Comparison of ENCODE assay signal across 11 cellular contexts in the genomic region with DNA sequence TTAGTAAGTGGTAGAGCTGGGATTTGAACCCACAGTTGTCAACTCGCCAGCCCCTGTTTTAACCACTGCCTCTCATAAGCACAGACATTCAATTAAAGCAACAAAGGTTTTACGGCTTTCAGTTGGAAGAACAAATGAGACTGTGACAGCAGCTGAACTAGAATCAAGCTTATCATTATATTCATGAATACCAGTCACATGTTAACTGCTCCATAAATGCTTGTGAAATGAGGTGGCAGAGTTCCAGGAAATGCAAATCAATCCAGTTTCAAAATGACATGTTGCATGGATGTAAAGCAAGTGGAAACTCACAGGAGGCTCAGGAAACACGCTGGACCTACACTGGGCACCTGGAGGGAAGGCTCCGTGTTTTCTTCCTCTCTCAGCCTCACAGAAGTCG. TPM values are rescaled to one million over a fixed set of nuclear protein-coding genes. Genes with fewer than 3 reads are reported as not detected.
A peak's percentile ranks its signal among the peaks of the same experiment; 100 is the strongest.
DNase-seq lines count a peak whose midpoint lies in the region; ATAC-seq, FAIRE-seq and TF ChIP-seq lines count a peak whose summit lies in the region.
"Had no signal": no experiment of that assay in that cellular context is flagged by ENCODE, and none has a peak within 500 bp of the region (broad histone marks: within the 10 kb centered on the region; RNA-seq: fewer than 3 reads in every experiment).

No MANE protein-coding gene starts in this region.

- dilution Hi-C loops in keratinocyte (cut with MboI; ENCODE audit: extremely low pct_ligation_motif_present, low sequenced_read_pairs): no loop called here

- H3K36me3 Mint-ChIP-seq in CD4-positive, CD25-positive, alpha-beta regulatory T cell: no peaks in the 10 kb centered on the region
- H3K36me3 Mint-ChIP-seq in T-helper 1 cell treated with Interleukin-12 subunit alpha and Interleukin-12 subunit beta and Interleukin-4 antibody, amounts not matched to agents 30 μg/mL and 1 μg/mL, for 36 hours (ENCODE audit: low read depth): peaks cover 3% of the 10 kb centered on the region

- peak in 1 of 3 donors; percentile 34 for DNase-seq in CD4-positive, CD25-positive, alpha-beta regulatory T cell
- DNase-seq in LNCaP clone FGC (ENCODE audit: low read depth) (peak; percentile 46), keratinocyte (ENCODE audit: low read depth, low spot score) (no peak), kidney glomerular epithelial cell (lab: John Stamatoyannopoulos, UW) (no peak)
- no peak for DNase-seq in stimulated activated CD4-positive, alpha-beta T cell treated with anti-CD3 and anti-CD28 coated beads, Interleukin-2, amount 100 ng/mL, for 48 hours
- DNase-seq: anterior cingulate cortex, MG63 had no signal

- peaks cover 16 to 45% (median 30%) of the 10 kb centered on the region in 4 donors for H3K4me1 Mint-ChIP-seq in CD4-positive, CD25-positive, alpha-beta regulatory T cell
- peaks cover 43% of the 10 kb centered on the region for H3K4me1 Mint-ChIP-seq in T-helper 1 cell treated with Interleukin-12 subunit alpha and Interleukin-12 subunit beta and Interleukin-4 antibody, amounts not matched to agents 30 μg/mL and 1 μg/mL, for 36 hours (ENCODE audit: low read depth)

- H3K79me2 ChIP-seq in keratinocyte (ENCODE audit: control insufficient read depth, insufficient read depth, low read length): no peaks in the 10 kb centered on the region

- no peak overlapping the region for H3K27ac ChIP-seq in CD4-positive, CD25-positive, alpha-beta regulatory T cell (ENCODE audit: insufficient read depth, low read length, poor library complexity, severe bottlenecking)
- H3K27ac ChIP-seq in keratinocyte (ENCODE audit: control insufficient read depth, insufficient read depth, low read length): no peak overlapping the region

- H3K4me3 ChIP-seq in CD4-positive, CD25-positive, alpha-beta regulatory T cell (ENCODE audit: low read depth, low read length): no peak overlapping the region
- H3K4me3 ChIP-seq in LNCaP clone FGC (ENCODE audit: low read depth, low read length) (no peak overlapping the region), keratinocyte (ENCODE audit: control insufficient read depth in 2 of 3, extremely low read depth in 1 of 3, insufficient read depth in 2 of 3, low read depth in 1 of 3, low read length in 3 of 3) (no peak overlapping the region)
- H3K4me3 ChIP-seq: MG63 had no signal

- H3K4me2 ChIP-seq in keratinocyte (ENCODE audit: control insufficient read depth, extremely low read depth, insufficient read depth, low read depth, low read length): no peak overlapping the region

- no peaks in the 10 kb centered on the region for H3K36me3 ChIP-seq in CD4-positive, CD25-positive, alpha-beta regulatory T cell (ENCODE audit: control insufficient read depth, insufficient read depth, low read length)
- no peaks in the 10 kb centered on the region for H3K36me3 ChIP-seq in keratinocyte (ENCODE audit: control insufficient read depth in 2 of 2, extremely low read depth in 1 of 2, insufficient read depth in 2 of 2, low read length in 2 of 2)
- H3K36me3 ChIP-seq: MG63 had no signal

- H3K27me3 Mint-ChIP-seq in CD4-positive, CD25-positive, alpha-beta regulatory T cell: peaks cover 50% of the 10 kb centered on the region
- H3K27me3 Mint-ChIP-seq in T-helper 1 cell treated with Interleukin-12 subunit alpha and Interleukin-12 subunit beta and Interleukin-4 antibody, amounts not matched to agents 30 μg/mL and 1 μg/mL, for 36 hours (ENCODE audit: low read depth): peaks cover 22% of the 10 kb centered on the region

- peaks cover 0 to 8% (median 1%) of the 10 kb centered on the region in 7 donors for H3K9me3 Mint-ChIP-seq in CD4-positive, CD25-positive, alpha-beta regulatory T cell
- peaks cover 12% of the 10 kb centered on the region for H3K9me3 Mint-ChIP-seq in T-helper 1 cell treated with Interleukin-12 subunit alpha and Interleukin-12 subunit beta and Interleukin-4 antibody, amounts not matched to agents 30 μg/mL and 1 μg/mL, for 36 hours

- H3K9me1 ChIP-seq in keratinocyte (ENCODE audit: control insufficient read depth, extremely low read depth, insufficient read depth, low read length): no peaks in the 10 kb centered on the region

- H3K9me3 ChIP-seq in CD4-positive, CD25-positive, alpha-beta regulatory T cell (ENCODE audit: control insufficient read depth in 2 of 2, low read length in 2 of 2): peaks cover 5 to 6% of the 10 kb centered on the region in 2 experiments
- peaks cover 2% of the 10 kb centered on the region for H3K9me3 ChIP-seq in keratinocyte (ENCODE audit: control insufficient read depth, low read depth, low read length)

- H3K9ac ChIP-seq in keratinocyte (ENCODE audit: control insufficient read depth, extremely low read depth, insufficient read depth, low read length): no peak overlapping the region

- ATAC-seq in CD4-positive, CD25-positive, alpha-beta regulatory T cell (ENCODE audit: low read depth in 2 of 2): no peak
- ATAC-seq in GM21786 (IDR thresholded peaks at IDR 0.05; ENCODE audit: unreplicated experiment) (no peak), GM18502 (IDR thresholded peaks at IDR 0.05; ENCODE audit: poor library complexity, unreplicated experiment) (no peak)

- H3K4me1 ChIP-seq in CD4-positive, CD25-positive, alpha-beta regulatory T cell (ENCODE audit: control insufficient read depth, insufficient read depth, low read length, poor library complexity, severe bottlenecking): peaks cover 30% of the 10 kb centered on the region
- H3K4me1 ChIP-seq in keratinocyte (ENCODE audit: control insufficient read depth, extremely low read depth, insufficient read depth, low read length): peaks cover 13% of the 10 kb centered on the region

- peaks cover 16% of the 10 kb centered on the region for H3K27me3 ChIP-seq in CD4-positive, CD25-positive, alpha-beta regulatory T cell (ENCODE audit: control insufficient read depth, insufficient read depth, low read length)
- peaks cover 24% of the 10 kb centered on the region for H3K27me3 ChIP-seq in keratinocyte (ENCODE audit: control insufficient read depth, extremely low read depth, insufficient read depth, low read length)
- H3K27me3 ChIP-seq: MG63 had no signal

- TF ChIP-seq CTCF in LNCaP clone FGC (IDR thresholded peaks at IDR 0.05; ENCODE audit: control insufficient read depth, extremely low read depth, insufficient read depth) (no peak), keratinocyte (optimal IDR thresholded peaks at IDR 0.05 in 1 of 3, IDR thresholded peaks at IDR 0.05 in 1 of 3, conservative IDR thresholded peaks at IDR 0.05 in 1 of 3; ENCODE audit: extremely low read depth in 1 of 3, insufficient read depth in 2 of 3, low read length in 3 of 3) (no peak)

- no peak overlapping the region for H2AFZ ChIP-seq in keratinocyte (ENCODE audit: control insufficient read depth, low read length)

- FAIRE-seq in keratinocyte (lab: Jason Lieb, UNC): peak; percentile 80

- H3K4me3 Mint-ChIP-seq in CD4-positive, CD25-positive, alpha-beta regulatory T cell: peak overlapping the region in 3 of 4 donors; percentile 46 to 82 (median 53)
- peak overlapping the region; percentile 50 for H3K4me3 Mint-ChIP-seq in T-helper 1 cell treated with Interleukin-12 subunit alpha and Interleukin-12 subunit beta and Interleukin-4 antibody, amounts not matched to agents 30 μg/mL and 1 μg/mL, for 36 hours

- no peaks in the 10 kb centered on the region for H4K20me1 ChIP-seq in keratinocyte (ENCODE audit: control insufficient read depth, extremely low read depth, insufficient read depth, low read length)

- peak overlapping the region in 1 of 3 donors; percentile 94 for H3K27ac Mint-ChIP-seq in CD4-positive, CD25-positive, alpha-beta regulatory T cell
- peak overlapping the region; percentile 89 for H3K27ac Mint-ChIP-seq in T-helper 1 cell treated with Interleukin-12 subunit alpha and Interleukin-12 subunit beta and Interleukin-4 antibody, amounts not matched to agents 30 μg/mL and 1 μg/mL, for 36 hours

RNA-seq across cellular contexts. Expression of gene GP5, which starts 3.9 kb away (rescaled TPM):
- total RNA-seq in CD4-positive, CD25-positive, alpha-beta regulatory T cell: 1.4 TPM
- 1 to 10 TPM in 2 of 4 donors, under 1 TPM in 2; 0.41 to 2.7 (median 1.2) TPM for polyA plus RNA-seq in CD4-positive, CD25-positive, alpha-beta regulatory T cell
- 0.02 to 0.05 TPM (median 0.04 TPM) in 3 replicates for polyA plus RNA-seq in keratinocyte
- polyA plus RNA-seq in keratinocyte (2011; ENCODE audit: low read depth): not detected
- not detected in 2 replicates for polyA plus RNA-seq in keratinocyte (2011; cell fraction: cytosol; rRNA removed)
- 0.22 and 0.25 TPM in 2 replicates for polyA plus RNA-seq in keratinocyte (2011; cell fraction: nucleus; rRNA removed)
- not detected in 2 replicates for polyA plus RNA-seq in keratinocyte (2012; ENCODE audit: low replicate concordance)
- polyA minus RNA-seq in keratinocyte: 0.10 to 0.29 TPM (median 0.13 TPM) in 3 replicates
- not detected for polyA minus RNA-seq in keratinocyte (2011; cell fraction: cytosol; rRNA and poly(A)+ RNA removed)
- polyA minus RNA-seq in keratinocyte (2011; cell fraction: nucleus; rRNA and poly(A)+ RNA removed): 0.53 and 0.85 TPM in 2 replicates

RNA-seq across cellular contexts. Expression of gene LRRC15, which starts 25.7 kb away (rescaled TPM):
- total RNA-seq in CD4-positive, CD25-positive, alpha-beta regulatory T cell: not detected
- polyA plus RNA-seq in CD4-positive, CD25-positive, alpha-beta regulatory T cell: not detected
- polyA plus RNA-seq in keratinocyte: not detected in 3 replicates
- not detected for polyA plus RNA-seq in keratinocyte (2011; ENCODE audit: low read depth)
- polyA plus RNA-seq in keratinocyte (2011; cell fraction: cytosol; rRNA removed): not detected in 2 replicates
- not detected in 2 replicates for polyA plus RNA-seq in keratinocyte (2011; cell fraction: nucleus; rRNA removed)
- polyA plus RNA-seq in keratinocyte (2012; ENCODE audit: low replicate concordance): not detected in 2 replicates
- polyA minus RNA-seq in keratinocyte: not detected in 3 replicates
- not detected for polyA minus RNA-seq in keratinocyte (2011; cell fraction: cytosol; rRNA and poly(A)+ RNA removed)
- polyA minus RNA-seq in keratinocyte (2011; cell fraction: nucleus; rRNA and poly(A)+ RNA removed): not detected in 2 replicates
- total RNA-seq: T-helper 2 cell treated with Interferon-gamma antibody and Interleukin-4, amounts not matched to agents 100 ng/mL and 5 ng/mL, for 36 hours had no signal

RNA-seq across cellular contexts. Expression of gene CPN2, which starts 44.1 kb away (rescaled TPM):
- total RNA-seq in CD4-positive, CD25-positive, alpha-beta regulatory T cell: not detected
- polyA plus RNA-seq in CD4-positive, CD25-positive, alpha-beta regulatory T cell: not detected
- not detected in 3 replicates for polyA plus RNA-seq in keratinocyte
- not detected for polyA plus RNA-seq in keratinocyte (2011; ENCODE audit: low read depth)
- polyA plus RNA-seq in keratinocyte (2011; cell fraction: cytosol; rRNA removed): not detected in 2 replicates
- not detected in 2 replicates for polyA plus RNA-seq in keratinocyte (2011; cell fraction: nucleus; rRNA removed)
- not detected in 2 replicates for polyA plus RNA-seq in keratinocyte (2012; ENCODE audit: low replicate concordance)
- polyA minus RNA-seq in keratinocyte: not detected in 3 replicates
- not detected for polyA minus RNA-seq in keratinocyte (2011; cell fraction: cytosol; rRNA and poly(A)+ RNA removed)
- polyA minus RNA-seq in keratinocyte (2011; cell fraction: nucleus; rRNA and poly(A)+ RNA removed): not detected in 2 replicates
- total RNA-seq: T-helper 2 cell treated with Interferon-gamma antibody and Interleukin-4, amounts not matched to agents 100 ng/mL and 5 ng/mL, for 36 hours had no signal
